1 cellular context compared by ENCODE assay signal in genomic region chr22:45163074-45163416, GRCh38.
TF ChIP-seq lines count a peak whose summit lies in the region.

No MANE protein-coding gene starts in this region.

TF ChIP-seq in GM12878, 131 proteins besides CTCF, POLR2A, EP300 and RAD21 (continued from another document):
- TF ChIP-seq ZBTB11 (CRISPR knock-in tag; IDR thresholded peaks at IDR 0.05) (no peak), E4F1 (IDR thresholded peaks at IDR 0.05; ENCODE audit: borderline replicate concordance, partially characterized antibody) (no peak), ZNF592 (IDR thresholded peaks at IDR 0.05) (no peak), TCF7 (IDR thresholded peaks at IDR 0.05; ENCODE audit: borderline replicate concordance) (no peak), MTA3 (IDR thresholded peaks at IDR 0.05; ENCODE audit: borderline replicate concordance, low read length) (no peak; the same call in 1 of the 2 replicates), MXI1 (IDR thresholded peaks at IDR 0.05; ENCODE audit: low read depth, low read length) (no peak)
- TF ChIP-seq, protein P1, sequence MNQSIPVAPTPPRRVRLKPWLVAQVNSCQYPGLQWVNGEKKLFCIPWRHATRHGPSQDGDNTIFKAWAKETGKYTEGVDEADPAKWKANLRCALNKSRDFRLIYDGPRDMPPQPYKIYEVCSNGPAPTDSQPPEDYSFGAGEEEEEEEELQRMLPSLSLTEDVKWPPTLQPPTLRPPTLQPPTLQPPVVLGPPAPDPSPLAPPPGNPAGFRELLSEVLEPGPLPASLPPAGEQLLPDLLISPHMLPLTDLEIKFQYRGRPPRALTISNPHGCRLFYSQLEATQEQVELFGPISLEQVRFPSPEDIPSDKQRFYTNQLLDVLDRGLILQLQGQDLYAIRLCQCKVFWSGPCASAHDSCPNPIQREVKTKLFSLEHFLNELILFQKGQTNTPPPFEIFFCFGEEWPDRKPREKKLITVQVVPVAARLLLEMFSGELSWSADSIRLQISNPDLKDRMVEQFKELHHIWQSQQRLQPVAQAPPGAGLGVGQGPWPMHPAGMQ (IDR thresholded peaks at IDR 0.05; ENCODE audit: borderline replicate concordance): no peak
